26 cellular contexts compared by ENCODE assay signal in genomic region chr19:39465956-39466747, GRCh38. TPM values are rescaled to one million over a fixed set of nuclear protein-coding genes. Genes with fewer than 3 reads are reported as not detected.
A peak's percentile ranks its signal among the peaks of the same experiment; 100 is the strongest.
DNase-seq lines count a peak whose midpoint lies in the region; ATAC-seq, FAIRE-seq and TF ChIP-seq lines count a peak whose summit lies in the region.
"Had no signal": no experiment of that assay in that cellular context is flagged by ENCODE, and none has a peak within 500 bp of the region (broad histone marks: within the 10 kb centered on the region; RNA-seq: fewer than 3 reads in every experiment).

No MANE protein-coding gene starts in this region.

- H3K36me3 Mint-ChIP-seq in activated T-cell treated with anti-CD3 and anti-CD28 coated beads, Interleukin-2, amount 50 U/mL, for 72 hours (ENCODE audit: insufficient read depth in 2 of 2): peaks cover 19 to 40% of the 10 kb centered on the region in 2 donors
- H3K36me3 Mint-ChIP-seq in nephron progenitor cell (ENCODE audit: low read depth) (peaks cover 76% of the 10 kb centered on the region), WTC11 (peaks cover 72% of the 10 kb centered on the region)

- CTCF ChIA-PET in GM12878 (lab: Yijun Ruan, JAX): no interaction called here
- CTCF ChIA-PET in WTC11 (lab: Charles Lee): interaction anchor here (1.7 kb wide), 1 partner anchor 8 kb away, joined by 6 read pairs; no protein-coding TSS in a partner anchor

- no peaks in the 10 kb centered on the region for H3K27me3 ChIP-seq in GM12878 (replicated peaks in 1 of 2; ENCODE audit: control insufficient read depth in 2 of 2, insufficient read depth in 2 of 2, low read length in 1 of 2)
- H3K27me3 ChIP-seq in MM.1S (replicated peaks; ENCODE audit: insufficient read depth, low read length): no peaks in the 10 kb centered on the region

- H3K27ac Mint-ChIP-seq in activated T-cell treated with anti-CD3 and anti-CD28 coated beads, Interleukin-2, amount 50 U/mL, for 72 hours: peak overlapping the region; percentile 59
- peak overlapping the region; percentile 49 for H3K27ac Mint-ChIP-seq in nephron progenitor cell
- H3K27ac Mint-ChIP-seq in WTC11: no peak overlapping the region
- H3K27ac Mint-ChIP-seq: CD8-positive, alpha-beta T cell had no signal

- no peak overlapping the region for H3K4me3 Mint-ChIP-seq in activated T-cell treated with anti-CD3 and anti-CD28 coated beads, Interleukin-2, amount 50 U/mL, for 72 hours
- H3K4me3 Mint-ChIP-seq in nephron progenitor cell: no peak overlapping the region
- H3K4me3 Mint-ChIP-seq in WTC11: no peak overlapping the region
- H3K4me3 Mint-ChIP-seq: CD8-positive, alpha-beta T cell had no signal

- in situ Hi-C loops in GM12878 (cut with MboI): no loop called here

- H3K36me3 ChIP-seq in GM12878 (ENCODE audit: control insufficient read depth in 2 of 2, insufficient read depth in 2 of 2, low read length in 1 of 2) (peaks cover 26 to 50% of the 10 kb centered on the region in 2 experiments), MM.1S (replicated peaks; ENCODE audit: insufficient read depth, low read length) (peaks cover 5% of the 10 kb centered on the region; the same call in 1 of the 2 replicates)

- H3K4me1 ChIP-seq in GM12878 (ENCODE audit: control insufficient read depth, insufficient read depth, low read length): no peaks in the 10 kb centered on the region
- H3K4me1 ChIP-seq in MM.1S (ENCODE audit: low read length): no peaks in the 10 kb centered on the region

- SMC1A ChIA-PET in GM12878 (lab: Charles Lee; ENCODE audit: uncharacterized antibody, unreplicated experiment): no interaction called here

- no peak for DNase-seq in activated T-cell treated with anti-CD3 and anti-CD28 coated beads, Interleukin-2, amount 50 U/mL, for 72 hours
- no peak for DNase-seq in activated T-cell treated with anti-CD3 and anti-CD28 coated beads, Interleukin-2, amount 50 U/mL, for 1 hour
- DNase-seq in GM12878 (ENCODE audit: low read depth, low spot score): no peak
- DNase-seq in nephron progenitor cell: no peak
- no peak for DNase-seq in MM.1S
- DNase-seq in coronary artery (ENCODE audit: low spot score): no peak
- DNase-seq in NCI-H748 treated with DMSO at 0.1 percent for 48 hours (lab: John Stamatoyannopoulos, UW): no peak
- DNase-seq in WTC11 (ENCODE audit: low spot score): no peak
- DNase-seq: 8988T; AML-193; C1 segment of cervical spinal cord; CD8-positive, alpha-beta T cell; DND-41; GOT3; KG1; NCI-H1105; NCI-H146; NCI-H2029; NCI-H226; NCI-H524; NCI-H82; OCI-M1 had no signal

- no peaks in the 10 kb centered on the region for H3K9me2 ChIP-seq in MM.1S (replicated peaks; ENCODE audit: insufficient read depth, low read length)

- TF ChIP-seq CTCF in GM12878 (IDR thresholded peaks at IDR 0.05 in 2 of 3, conservative IDR thresholded peaks at IDR 0.05 in 1 of 3; ENCODE audit: control insufficient read depth in 2 of 3, extremely low read depth in 1 of 3, insufficient read depth in 1 of 3, low read depth in 3 of 3, low read length in 3 of 3): no peak
- TF ChIP-seq CTCF in nephron progenitor cell (IDR thresholded peaks at IDR 0.05): no peak
- TF ChIP-seq CTCF in MM.1S (IDR thresholded peaks at IDR 0.05; ENCODE audit: low read length): no peak
- TF ChIP-seq CTCF in coronary artery (IDR thresholded peaks at IDR 0.05): no peak
- no peak for TF ChIP-seq CTCF in WTC11 (IDR thresholded peaks at IDR 0.05)

- intact Hi-C loops in GM12878 (cut with micrococcal nuclease; ENCODE audit: unreplicated experiment): no loop called here

- BruUV-seq in GM12878 (replicated peaks; lab: Mats Ljungman, UMichigan): no TSS peak

- no peak overlapping the region for H3K9ac ChIP-seq in GM12878 (ENCODE audit: control insufficient read depth, insufficient read depth, low read length)
- no peak overlapping the region for H3K9ac ChIP-seq in MM.1S (ENCODE audit: low read length)

- POLR2A ChIA-PET in GM12878 (lab: Charles Lee) (no interaction called here), WTC11 (lab: Charles Lee) (no interaction called here)

- TF ChIP-seq EP300 in GM12878 (IDR thresholded peaks at IDR 0.05; ENCODE audit: borderline replicate concordance in 1 of 2, control insufficient read depth in 1 of 2, low read depth in 2 of 2, low read length in 2 of 2): no peak

- no peaks in the 10 kb centered on the region for H3F3A ChIP-seq in MM.1S (ENCODE audit: insufficient read depth, low read length)

- H3K4me3 ChIP-seq in GM12878 (no peak overlapping the region), MM.1S (ENCODE audit: low read length) (no peak overlapping the region), coronary artery (no peak overlapping the region)

- peak; percentile 18; the same call in 1 of the 2 replicates for TF ChIP-seq POLR2A in GM12878 (IDR thresholded peaks at IDR 0.05; ENCODE audit: low read depth, low read length)

- peaks cover 19% of the 10 kb centered on the region for H3K4me1 Mint-ChIP-seq in activated T-cell treated with anti-CD3 and anti-CD28 coated beads, Interleukin-2, amount 50 U/mL, for 72 hours (ENCODE audit: low read depth)
- H3K4me1 Mint-ChIP-seq in nephron progenitor cell (no peaks in the 10 kb centered on the region), WTC11 (no peaks in the 10 kb centered on the region)

- TF ChIP-seq RAD21 in GM12878 (IDR thresholded peaks at IDR 0.05; ENCODE audit: insufficient read depth, low read depth, low read length): no peak

- 99% methylated on average over 17 of the region's 18 CpGs for WGBS in GM12878 (ENCODE audit: insufficient coverage, insufficient replicate concordance, low lambda C conversion rate, missing lambda C conversion rate)

- H3K79me2 ChIP-seq in GM12878 (ENCODE audit: control insufficient read depth, insufficient read depth, low read length) (no peaks in the 10 kb centered on the region), MM.1S (ENCODE audit: low read length) (peaks cover 22% of the 10 kb centered on the region)

- H3K4me2 ChIP-seq in GM12878 (ENCODE audit: control insufficient read depth, insufficient read depth): no peak overlapping the region
- H3K4me2 ChIP-seq in MM.1S (ENCODE audit: low read depth, low read length): no peak overlapping the region

- no peaks in the 10 kb centered on the region for H4K20me1 ChIP-seq in GM12878 (ENCODE audit: control insufficient read depth, insufficient read depth)
- no peaks in the 10 kb centered on the region for H4K20me1 ChIP-seq in MM.1S (ENCODE audit: insufficient read depth, low read length)

- H3K27ac ChIP-seq in GM12878 (ENCODE audit: control insufficient read depth, insufficient read depth): no peak overlapping the region
- H3K27ac ChIP-seq in MM.1S (ENCODE audit: low read length): no peak overlapping the region
- no peak overlapping the region for H3K27ac ChIP-seq in coronary artery

- H3K27me3 Mint-ChIP-seq in activated T-cell treated with anti-CD3 and anti-CD28 coated beads, Interleukin-2, amount 50 U/mL, for 72 hours (ENCODE audit: low read depth): no peaks in the 10 kb centered on the region
- H3K27me3 Mint-ChIP-seq in nephron progenitor cell (ENCODE audit: low read depth, poor library complexity) (no peaks in the 10 kb centered on the region), WTC11 (ENCODE audit: low read depth) (no peaks in the 10 kb centered on the region)

- no peak for FAIRE-seq in GM12878 (lab: Jason Lieb, UNC)
- FAIRE-seq: GM12892, HTR-8/SVneo, RCC 7860 had no signal

- no peaks in the 10 kb centered on the region for H3K9me3 ChIP-seq in GM12878 (replicated peaks; ENCODE audit: control insufficient read depth, insufficient read depth, low read length)
- no peaks in the 10 kb centered on the region for H3K9me3 ChIP-seq in MM.1S (replicated peaks; ENCODE audit: insufficient read depth, low read length)

- H3K9me3 Mint-ChIP-seq in activated T-cell treated with anti-CD3 and anti-CD28 coated beads, Interleukin-2, amount 50 U/mL, for 72 hours: no peaks in the 10 kb centered on the region
- no peaks in the 10 kb centered on the region for H3K9me3 Mint-ChIP-seq in nephron progenitor cell
- no peaks in the 10 kb centered on the region for H3K9me3 Mint-ChIP-seq in WTC11
- H3K9me3 Mint-ChIP-seq: CD8-positive, alpha-beta T cell had no signal

- H2AFZ ChIP-seq in GM12878 (ENCODE audit: control insufficient read depth, low read depth, low read length): no peak overlapping the region
- H2AFZ ChIP-seq in MM.1S (ENCODE audit: low read length): no peak overlapping the region

- no peak for ATAC-seq in activated T-cell treated with anti-CD3 and anti-CD28 coated beads, Interleukin-2, amount 50 U/mL, for 72 hours (replicated peaks in 1 of 2)
- ATAC-seq in GM12878: no peak
- no peak for ATAC-seq in WTC11
- ATAC-seq: CD8-positive, alpha-beta T cell had no signal

- RAD21 ChIA-PET in GM12878 (lab: Charles Lee; ENCODE audit: unreplicated experiment): no interaction called here

RNA-seq across cellular contexts. Expression of gene TIMM50, which starts 14.5 kb away (rescaled TPM):
- total RNA-seq in activated T-cell treated with anti-CD3 and anti-CD28 coated beads, Interleukin-2, amount 50 U/mL, for 72 hours: 10 to 100 TPM; 52.4 to 55.8 TPM
- total RNA-seq in GM12878 (2013; cell fraction: nucleolus; rRNA removed): 49.3 and 62.8 TPM in 2 replicates
- total RNA-seq in GM12878 (2014; rRNA removed) (106 and 113 TPM in 2 replicates), GM12878 (2014; rRNA removed; fragmentation: Illumina TruSeq; extraction: Trizol) (55.9 and 59.3 TPM in 2 replicates), GM12878 (2021) (92.0 and 95.5 TPM in 2 replicates), WTC11 (2021) (136 to 154 TPM (median 137 TPM) in 3 replicates)
- polyA plus RNA-seq in GM12878 (2011; ENCODE audit: low read depth): 26.5 TPM
- polyA plus RNA-seq in GM12878 (2011; rRNA removed) (93.2 and 106 TPM in 2 replicates), GM12878 (2014; fragmentation: Illumina TruSeq; extraction: Trizol) (43.7 and 68.4 TPM in 2 replicates), GM12878 (2014; fragmentation: Nextera tagmentation; extraction: Ambion mirVana) (10 to 100 TPM; 15.6 to 34.7 TPM), GM12878 (2014; rRNA removed) (109 and 112 TPM in 2 replicates), GM12878 (2016; fragmentation: Nextera tagmentation; extraction: Ambion mirVana) (100 to 1,000 TPM; 133 to 146 TPM)
- polyA plus RNA-seq in GM12878 (2011; cell fraction: cytosol; rRNA removed): 119 and 144 TPM in 2 replicates
- 99.5 and 132 TPM in 2 replicates for polyA plus RNA-seq in GM12878 (2011; cell fraction: nucleus; rRNA removed)
- 46.8 and 66.1 TPM in 2 replicates for polyA plus RNA-seq in GM12878 (2012)
- polyA minus RNA-seq in GM12878 (2011; rRNA and poly(A)+ RNA removed): 62.7 and 88.2 TPM in 2 replicates
- polyA minus RNA-seq in GM12878 (2011; cell fraction: cytosol; rRNA and poly(A)+ RNA removed): 31.9 and 36.6 TPM in 2 replicates
- 22.1 and 40.0 TPM in 2 replicates for polyA minus RNA-seq in GM12878 (2011; cell fraction: nucleus; rRNA and poly(A)+ RNA removed)

RNA-seq across cellular contexts. Expression of gene SUPT5H, which starts 20.8 kb away (rescaled TPM):
- total RNA-seq in activated T-cell treated with anti-CD3 and anti-CD28 coated beads, Interleukin-2, amount 50 U/mL, for 72 hours: 100 to 1,000 TPM; 192 to 201 TPM
- 120 and 136 TPM in 2 replicates for total RNA-seq in GM12878 (2013; cell fraction: nucleolus; rRNA removed)
- 87.8 and 93.6 TPM in 2 replicates for total RNA-seq in GM12878 (2014; rRNA removed)
- total RNA-seq in GM12878 (2014; rRNA removed; fragmentation: Illumina TruSeq; extraction: Trizol): 48.9 and 51.5 TPM in 2 replicates
- total RNA-seq in GM12878 (2021): 119 and 138 TPM in 2 replicates
- 145 TPM for polyA plus RNA-seq in GM12878 (2011; ENCODE audit: low read depth)
- 43.2 and 64.5 TPM in 2 replicates for polyA plus RNA-seq in GM12878 (2011; rRNA removed)
- polyA plus RNA-seq in GM12878 (2011; cell fraction: cytosol; rRNA removed): 78.1 and 85.9 TPM in 2 replicates
- 277 and 358 TPM in 2 replicates for polyA plus RNA-seq in GM12878 (2011; cell fraction: nucleus; rRNA removed)
- 121 and 139 TPM in 2 replicates for polyA plus RNA-seq in GM12878 (2012)
- 58.7 and 88.1 TPM in 2 replicates for polyA plus RNA-seq in GM12878 (2014; fragmentation: Illumina TruSeq; extraction: Trizol)
- 10 to 100 TPM; 27.2 to 75.0 TPM for polyA plus RNA-seq in GM12878 (2014; fragmentation: Nextera tagmentation; extraction: Ambion mirVana)
- polyA plus RNA-seq in GM12878 (2014; rRNA removed): 79.1 and 87.0 TPM in 2 replicates
- 100 to 1,000 TPM; 188 to 194 TPM for polyA plus RNA-seq in GM12878 (2016; fragmentation: Nextera tagmentation; extraction: Ambion mirVana)
- polyA minus RNA-seq in GM12878 (2011; rRNA and poly(A)+ RNA removed): 63.9 and 89.8 TPM in 2 replicates
- 38.8 and 43.0 TPM in 2 replicates for polyA minus RNA-seq in GM12878 (2011; cell fraction: cytosol; rRNA and poly(A)+ RNA removed)
- 42.1 and 76.8 TPM in 2 replicates for polyA minus RNA-seq in GM12878 (2011; cell fraction: nucleus; rRNA and poly(A)+ RNA removed)
- 109 to 135 TPM (median 110 TPM) in 3 replicates for total RNA-seq in WTC11 (2021)

RNA-seq across cellular contexts. Expression of gene RPS16, which starts 30.4 kb away (rescaled TPM):
- 1,000 to 10,000 TPM; 3,177 to 3,644 TPM for total RNA-seq in activated T-cell treated with anti-CD3 and anti-CD28 coated beads, Interleukin-2, amount 50 U/mL, for 72 hours
- 10.8 and 16.1 TPM in 2 replicates for total RNA-seq in GM12878 (2013; cell fraction: nucleolus; rRNA removed)
- total RNA-seq in GM12878 (2014; rRNA removed) (1,897 and 2,276 TPM in 2 replicates), GM12878 (2014; rRNA removed; fragmentation: Illumina TruSeq; extraction: Trizol) (144 and 148 TPM in 2 replicates), GM12878 (2021) (3,603 and 3,713 TPM in 2 replicates), WTC11 (2021) (2,962 to 3,158 TPM (median 2,999 TPM) in 3 replicates)
- 5,627 TPM for polyA plus RNA-seq in GM12878 (2011; ENCODE audit: low read depth)
- polyA plus RNA-seq in GM12878 (2011; rRNA removed) (1,202 and 1,881 TPM in 2 replicates), GM12878 (2014; fragmentation: Illumina TruSeq; extraction: Trizol) (1,250 and 2,410 TPM in 2 replicates), GM12878 (2014; fragmentation: Nextera tagmentation; extraction: Ambion mirVana) (1,000 to 10,000 TPM; 3,810 to 4,177 TPM), GM12878 (2014; rRNA removed) (4,404 and 4,810 TPM in 2 replicates), GM12878 (2016; fragmentation: Nextera tagmentation; extraction: Ambion mirVana) (1,000 to 10,000 TPM; 1,821 to 1,829 TPM)
- 7,530 and 7,949 TPM in 2 replicates for polyA plus RNA-seq in GM12878 (2011; cell fraction: cytosol; rRNA removed)
- 2,024 and 2,282 TPM in 2 replicates for polyA plus RNA-seq in GM12878 (2011; cell fraction: nucleus; rRNA removed)
- 5,175 and 6,218 TPM in 2 replicates for polyA plus RNA-seq in GM12878 (2012)
- polyA minus RNA-seq in GM12878 (2011; rRNA and poly(A)+ RNA removed): 1,788 and 3,301 TPM in 2 replicates
- polyA minus RNA-seq in GM12878 (2011; cell fraction: cytosol; rRNA and poly(A)+ RNA removed): 1,375 and 1,377 TPM in 2 replicates
- polyA minus RNA-seq in GM12878 (2011; cell fraction: nucleus; rRNA and poly(A)+ RNA removed): 333 and 402 TPM in 2 replicates

RNA-seq across cellular contexts. Expression of gene DLL3, which starts 32.6 kb away (rescaled TPM):
- 1 to 10 TPM in 1 of 2 donors, under 1 TPM in 1; 0.72 to 1.1 TPM for total RNA-seq in activated T-cell treated with anti-CD3 and anti-CD28 coated beads, Interleukin-2, amount 50 U/mL, for 72 hours
- 3.2 and 4.2 TPM in 2 replicates for total RNA-seq in GM12878 (2013; cell fraction: nucleolus; rRNA removed)
- total RNA-seq in GM12878 (2014; rRNA removed): 1.5 and 2.0 TPM in 2 replicates
- total RNA-seq in GM12878 (2014; rRNA removed; fragmentation: Illumina TruSeq; extraction: Trizol): 0.36 and 0.41 TPM in 2 replicates
- 0.93 and 1.3 TPM in 2 replicates for total RNA-seq in GM12878 (2021)
- 0.18 TPM for polyA plus RNA-seq in GM12878 (2011; ENCODE audit: low read depth)
- 0.58 and 0.64 TPM in 2 replicates for polyA plus RNA-seq in GM12878 (2011; rRNA removed)
- polyA plus RNA-seq in GM12878 (2011; cell fraction: cytosol; rRNA removed): 1.2 and 1.3 TPM in 2 replicates
- 2.0 and 2.1 TPM in 2 replicates for polyA plus RNA-seq in GM12878 (2011; cell fraction: nucleus; rRNA removed)
- 0.58 and 0.62 TPM in 2 replicates for polyA plus RNA-seq in GM12878 (2012)
- polyA plus RNA-seq in GM12878 (2014; fragmentation: Illumina TruSeq; extraction: Trizol): 0.06 and 0.22 TPM in 2 replicates
- under 1 TPM; 0.18 to 0.57 TPM for polyA plus RNA-seq in GM12878 (2014; fragmentation: Nextera tagmentation; extraction: Ambion mirVana)
- 1.5 and 1.9 TPM in 2 replicates for polyA plus RNA-seq in GM12878 (2014; rRNA removed)
- polyA plus RNA-seq in GM12878 (2016; fragmentation: Nextera tagmentation; extraction: Ambion mirVana): 1 to 10 TPM; 1.4 to 1.6 TPM
- 0.46 and 0.66 TPM in 2 replicates for polyA minus RNA-seq in GM12878 (2011; rRNA and poly(A)+ RNA removed)
- polyA minus RNA-seq in GM12878 (2011; cell fraction: cytosol; rRNA and poly(A)+ RNA removed): 1.0 TPM in 1 of 2 replicates, not detected in the other
- polyA minus RNA-seq in GM12878 (2011; cell fraction: nucleus; rRNA and poly(A)+ RNA removed): 0.85 and 1.6 TPM in 2 replicates
- 16.4 to 23.9 TPM (median 21.6 TPM) in 3 replicates for total RNA-seq in WTC11 (2021)

RNA-seq across cellular contexts. Expression of gene SELENOV, which starts 48.8 kb away (rescaled TPM):
- total RNA-seq in activated T-cell treated with anti-CD3 and anti-CD28 coated beads, Interleukin-2, amount 50 U/mL, for 72 hours: not detected
- not detected in 2 replicates for total RNA-seq in GM12878 (2013; cell fraction: nucleolus; rRNA removed)
- not detected in 2 replicates for total RNA-seq in GM12878 (2014; rRNA removed)
- not detected in 2 replicates for total RNA-seq in GM12878 (2014; rRNA removed; fragmentation: Illumina TruSeq; extraction: Trizol)
- total RNA-seq in GM12878 (2021): not detected in 2 replicates
- not detected for polyA plus RNA-seq in GM12878 (2011; ENCODE audit: low read depth)
- polyA plus RNA-seq in GM12878 (2011; rRNA removed): not detected in 2 replicates
- not detected in 2 replicates for polyA plus RNA-seq in GM12878 (2011; cell fraction: cytosol; rRNA removed)
- polyA plus RNA-seq in GM12878 (2011; cell fraction: nucleus; rRNA removed): not detected in 2 replicates
- not detected in 2 replicates for polyA plus RNA-seq in GM12878 (2012)
- not detected in 2 replicates for polyA plus RNA-seq in GM12878 (2014; fragmentation: Illumina TruSeq; extraction: Trizol)
- polyA plus RNA-seq in GM12878 (2014; fragmentation: Nextera tagmentation; extraction: Ambion mirVana): not detected
- polyA plus RNA-seq in GM12878 (2014; rRNA removed): not detected in 2 replicates
- not detected for polyA plus RNA-seq in GM12878 (2016; fragmentation: Nextera tagmentation; extraction: Ambion mirVana)
- not detected in 2 replicates for polyA minus RNA-seq in GM12878 (2011; rRNA and poly(A)+ RNA removed)
- polyA minus RNA-seq in GM12878 (2011; cell fraction: cytosol; rRNA and poly(A)+ RNA removed): not detected in 2 replicates
- not detected in 2 replicates for polyA minus RNA-seq in GM12878 (2011; cell fraction: nucleus; rRNA and poly(A)+ RNA removed)
- 12.6 to 15.4 TPM (median 15.1 TPM) in 3 replicates for total RNA-seq in WTC11 (2021)
- total RNA-seq: CD8-positive, alpha-beta T cell had no signal
- polyA plus RNA-seq: AG04450 had no signal
